ENCODE assay signal across 1 cellular context in genomic region chrX:18172970-18173369, GRCh38.
TF ChIP-seq lines count a peak whose summit lies in the region.

No MANE protein-coding gene starts in this region.

TF ChIP-seq in K562, 482 proteins besides CTCF, POLR2A, EP300 and RAD21 (continued from another document and continues in another):
- TF ChIP-seq SNAPC5 (CRISPR knock-in tag; IDR thresholded peaks at IDR 0.05) (no peak), XRCC4 (IDR thresholded peaks at IDR 0.05; ENCODE audit: extremely low read depth, insufficient read depth, insufficient read length) (no peak), ZNF609 (CRISPR knock-in tag; IDR thresholded peaks at IDR 0.05; ENCODE audit: borderline replicate concordance) (no peak), ZNF41 (CRISPR knock-in tag; conservative IDR thresholded peaks at IDR 0.05) (no peak), MAFF (IDR thresholded peaks at IDR 0.05; ENCODE audit: low read length) (peak; percentile 43; the same call in 1 of the 2 replicates), NR2F6 (CRISPR knock-in tag; IDR thresholded peaks at IDR 0.05) (no peak), ZNF778 (CRISPR knock-in tag; IDR thresholded peaks at IDR 0.05) (no peak), ZNF408 (CRISPR knock-in tag; IDR thresholded peaks at IDR 0.05; ENCODE audit: low read depth) (no peak), ZNF316 (IDR thresholded peaks at IDR 0.05) (peak; percentile 88), FOXJ2 (tag; IDR thresholded peaks at IDR 0.05) (no peak), ZBTB43 (CRISPR knock-in tag; IDR thresholded peaks at IDR 0.05) (no peak), NFE2 (IDR thresholded peaks at IDR 0.05; ENCODE audit: low read depth) (peak; percentile 54), GTF2F1 (IDR thresholded peaks at IDR 0.05; ENCODE audit: low read depth, low read length) (no peak), C11orf30 (IDR thresholded peaks at IDR 0.05; ENCODE audit: low read depth) (peak; percentile 75), BRF1 (IDR thresholded peaks at IDR 0.05; ENCODE audit: borderline replicate concordance, extremely low read depth, insufficient read length) (no peak), MAFG (tag; conservative IDR thresholded peaks at IDR 0.05) (no peak; the same call in 1 of the 2 replicates), RBM34 (IDR thresholded peaks at IDR 0.05; ENCODE audit: borderline replicate concordance, insufficient read depth, low read length) (no peak), E2F5 (CRISPR knock-in tag; IDR thresholded peaks at IDR 0.05) (no peak), MAFK (IDR thresholded peaks at IDR 0.05; ENCODE audit: low read length) (peak; percentile 48; the same call in 1 of the 2 replicates), ATF3 (IDR thresholded peaks at IDR 0.05) (no peak), ATF3 (CRISPR knock-in tag; conservative IDR thresholded peaks at IDR 0.05) (no peak), SP1 (CRISPR knock-in tag; IDR thresholded peaks at IDR 0.05) (no peak), ZNF717 (CRISPR knock-in tag; IDR thresholded peaks at IDR 0.05) (no peak), CBFA2T2 (conservative IDR thresholded peaks at IDR 0.05) (no peak), FOXA3 (CRISPR knock-in tag; conservative IDR thresholded peaks at IDR 0.05 in 1 of 2, IDR thresholded peaks at IDR 0.05 in 1 of 2) (no peak), E2F4 (CRISPR knock-in tag; IDR thresholded peaks at IDR 0.05; ENCODE audit: low read depth) (no peak), ZNF699 (CRISPR knock-in tag; IDR thresholded peaks at IDR 0.05; ENCODE audit: insufficient replicate concordance) (no peak), THRB (CRISPR knock-in tag; conservative IDR thresholded peaks at IDR 0.05) (no peak), CAMTA2 (CRISPR knock-in tag; conservative IDR thresholded peaks at IDR 0.05) (no peak), CXXC5 (CRISPR knock-in tag; IDR thresholded peaks at IDR 0.05) (no peak), ZNF586 (CRISPR knock-in tag; conservative IDR thresholded peaks at IDR 0.05) (no peak), U2AF1 (optimal IDR thresholded peaks at IDR 0.05; ENCODE audit: low read depth, low read length) (no peak), JUN (IDR thresholded peaks at IDR 0.05; ENCODE audit: borderline replicate concordance, low read depth, low read length) (no peak), JUN (CRISPR knock-in tag; IDR thresholded peaks at IDR 0.05; ENCODE audit: borderline replicate concordance) (no peak), SAP30 (IDR thresholded peaks at IDR 0.05; ENCODE audit: borderline replicate concordance, insufficient read depth, low read depth, low read length, poor library complexity, severe bottlenecking) (no peak), ATF4 (CRISPR knock-in tag; IDR thresholded peaks at IDR 0.05) (no peak), ZNF707 (CRISPR knock-in tag; conservative IDR thresholded peaks at IDR 0.05) (no peak)
- TF ChIP-seq, protein P1, sequence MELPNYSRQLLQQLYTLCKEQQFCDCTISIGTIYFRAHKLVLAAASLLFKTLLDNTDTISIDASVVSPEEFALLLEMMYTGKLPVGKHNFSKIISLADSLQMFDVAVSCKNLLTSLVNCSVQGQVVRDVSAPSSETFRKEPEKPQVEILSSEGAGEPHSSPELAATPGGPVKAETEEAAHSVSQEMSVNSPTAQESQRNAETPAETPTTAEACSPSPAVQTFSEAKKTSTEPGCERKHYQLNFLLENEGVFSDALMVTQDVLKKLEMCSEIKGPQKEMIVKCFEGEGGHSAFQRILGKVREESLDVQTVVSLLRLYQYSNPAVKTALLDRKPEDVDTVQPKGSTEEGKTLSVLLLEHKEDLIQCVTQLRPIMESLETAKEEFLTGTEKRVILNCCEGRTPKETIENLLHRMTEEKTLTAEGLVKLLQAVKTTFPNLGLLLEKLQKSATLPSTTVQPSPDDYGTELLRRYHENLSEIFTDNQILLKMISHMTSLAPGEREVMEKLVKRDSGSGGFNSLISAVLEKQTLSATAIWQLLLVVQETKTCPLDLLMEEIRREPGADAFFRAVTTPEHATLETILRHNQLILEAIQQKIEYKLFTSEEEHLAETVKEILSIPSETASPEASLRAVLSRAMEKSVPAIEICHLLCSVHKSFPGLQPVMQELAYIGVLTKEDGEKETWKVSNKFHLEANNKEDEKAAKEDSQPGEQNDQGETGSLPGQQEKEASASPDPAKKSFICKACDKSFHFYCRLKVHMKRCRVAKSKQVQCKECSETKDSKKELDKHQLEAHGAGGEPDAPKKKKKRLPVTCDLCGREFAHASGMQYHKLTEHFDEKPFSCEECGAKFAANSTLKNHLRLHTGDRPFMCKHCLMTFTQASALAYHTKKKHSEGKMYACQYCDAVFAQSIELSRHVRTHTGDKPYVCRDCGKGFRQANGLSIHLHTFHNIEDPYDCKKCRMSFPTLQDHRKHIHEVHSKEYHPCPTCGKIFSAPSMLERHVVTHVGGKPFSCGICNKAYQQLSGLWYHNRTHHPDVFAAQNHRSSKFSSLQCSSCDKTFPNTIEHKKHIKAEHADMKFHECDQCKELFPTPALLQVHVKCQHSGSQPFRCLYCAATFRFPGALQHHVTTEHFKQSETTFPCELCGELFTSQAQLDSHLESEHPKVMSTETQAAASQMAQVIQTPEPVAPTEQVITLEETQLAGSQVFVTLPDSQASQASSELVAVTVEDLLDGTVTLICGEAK (IDR thresholded peaks at IDR 0.05): no peak
- TF ChIP-seq, protein P1 (CRISPR knock-in tag; IDR thresholded peaks at IDR 0.05): no peak
- TF ChIP-seq, protein P2, sequence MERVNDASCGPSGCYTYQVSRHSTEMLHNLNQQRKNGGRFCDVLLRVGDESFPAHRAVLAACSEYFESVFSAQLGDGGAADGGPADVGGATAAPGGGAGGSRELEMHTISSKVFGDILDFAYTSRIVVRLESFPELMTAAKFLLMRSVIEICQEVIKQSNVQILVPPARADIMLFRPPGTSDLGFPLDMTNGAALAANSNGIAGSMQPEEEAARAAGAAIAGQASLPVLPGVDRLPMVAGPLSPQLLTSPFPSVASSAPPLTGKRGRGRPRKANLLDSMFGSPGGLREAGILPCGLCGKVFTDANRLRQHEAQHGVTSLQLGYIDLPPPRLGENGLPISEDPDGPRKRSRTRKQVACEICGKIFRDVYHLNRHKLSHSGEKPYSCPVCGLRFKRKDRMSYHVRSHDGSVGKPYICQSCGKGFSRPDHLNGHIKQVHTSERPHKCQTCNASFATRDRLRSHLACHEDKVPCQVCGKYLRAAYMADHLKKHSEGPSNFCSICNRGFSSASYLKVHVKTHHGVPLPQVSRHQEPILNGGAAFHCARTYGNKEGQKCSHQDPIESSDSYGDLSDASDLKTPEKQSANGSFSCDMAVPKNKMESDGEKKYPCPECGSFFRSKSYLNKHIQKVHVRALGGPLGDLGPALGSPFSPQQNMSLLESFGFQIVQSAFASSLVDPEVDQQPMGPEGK (CRISPR knock-in tag; IDR thresholded peaks at IDR 0.05; ENCODE audit: borderline replicate concordance): no peak
